Comparison of ENCODE assay signal across 26 cellular contexts in the genomic region with DNA sequence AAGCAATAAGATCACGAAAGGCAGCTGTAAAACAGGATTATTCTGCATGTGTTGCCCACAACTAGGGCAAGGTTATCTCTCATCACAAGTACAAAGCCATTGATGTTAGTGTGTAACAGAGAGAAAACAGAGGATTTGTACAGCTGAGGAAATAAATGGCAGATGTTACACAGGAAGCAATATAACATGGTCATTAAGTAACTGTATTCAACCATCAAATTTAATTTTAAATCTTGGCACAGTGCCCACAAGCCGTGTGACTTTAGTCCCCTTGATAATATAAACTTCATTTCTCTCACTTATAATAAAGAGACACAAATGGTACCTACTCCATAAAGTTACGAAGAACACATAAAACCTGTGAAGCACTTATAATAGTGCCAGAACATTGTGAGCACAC. TPM values are rescaled to one million over a fixed set of nuclear protein-coding genes. Genes with fewer than 3 reads are reported as not detected.
A peak's percentile ranks its signal among the peaks of the same experiment; 100 is the strongest.
DNase-seq lines count a peak whose midpoint lies in the region.
"Had no signal": no experiment of that assay in that cellular context is flagged by ENCODE, and none has a peak within 500 bp of the region (broad histone marks: within the 10 kb centered on the region; RNA-seq: fewer than 3 reads in every experiment).

No MANE protein-coding gene starts in this region.

- H3K27me3 Mint-ChIP-seq in activated T-helper 1 cell treated with anti-CD3 and anti-CD28 coated beads, Interleukin-12 subunit alpha, Interleukin-12 subunit beta, Interleukin-2, Interleukin-4 antibody, amounts not matched to agents 30 ng/mL and 10 ng/mL and 1 ng/mL, durations not matched to agents 14 hours and 24 hours and 36 hours (ENCODE audit: insufficient read depth): no peaks in the 10 kb centered on the region
- H3K27me3 Mint-ChIP-seq: activated naive CD8-positive, alpha-beta T cell treated with anti-CD3 and anti-CD28 coated beads, Interleukin-2, amount 10 ng/mL, durations not matched to agents 7 days and 5 days; dendritic cell treated with granulocyte-macrophage colony-stimulating factor and Interleukin-4, amounts not matched to agents 40 ng/mL and 50 ng/mL, for 4 days had no signal

- no peak overlapping the region for H3K4me3 ChIP-seq in SK-N-MC
- H3K4me3 ChIP-seq: esophagus squamous epithelium, gastrocnemius medialis, left ventricle myocardium inferior, upper lobe of right lung had no signal

- no peaks in the 10 kb centered on the region for H3K4me1 Mint-ChIP-seq in activated T-helper 1 cell treated with anti-CD3 and anti-CD28 coated beads, Interleukin-12 subunit alpha, Interleukin-12 subunit beta, Interleukin-2, Interleukin-4 antibody, amounts not matched to agents 30 ng/mL and 10 ng/mL and 1 ng/mL, durations not matched to agents 14 hours and 24 hours and 36 hours (ENCODE audit: low read depth)
- H3K4me1 Mint-ChIP-seq: activated naive CD8-positive, alpha-beta T cell treated with anti-CD3 and anti-CD28 coated beads, Interleukin-2, amount 10 ng/mL, durations not matched to agents 7 days and 5 days; naive thymus-derived CD4-positive, alpha-beta T cell had no signal

- no peaks in the 10 kb centered on the region for H3K9me3 Mint-ChIP-seq in activated T-helper 1 cell treated with anti-CD3 and anti-CD28 coated beads, Interleukin-12 subunit alpha, Interleukin-12 subunit beta, Interleukin-2, Interleukin-4 antibody, amounts not matched to agents 30 ng/mL and 10 ng/mL and 1 ng/mL, durations not matched to agents 14 hours and 24 hours and 36 hours
- H3K9me3 Mint-ChIP-seq: activated naive CD8-positive, alpha-beta T cell treated with anti-CD3 and anti-CD28 coated beads, Interleukin-2, amount 10 ng/mL, durations not matched to agents 7 days and 5 days; dendritic cell treated with granulocyte-macrophage colony-stimulating factor and Interleukin-4, amounts not matched to agents 40 ng/mL and 50 ng/mL, for 4 days; naive thymus-derived CD4-positive, alpha-beta T cell had no signal

- DNase-seq in COR-L47 (lab: John Stamatoyannopoulos, UW) (peak; percentile 82), NCI-H1105 (lab: John Stamatoyannopoulos, UW) (peak; percentile 63), NCI-H345 (lab: John Stamatoyannopoulos, UW) (peak; percentile 66), SK-N-MC (ENCODE audit: low read depth, low spot score) (peak; percentile 20), 8988T (no peak), T-helper 2 cell (no peak)
- DNase-seq in activated T-helper 1 cell treated with anti-CD3 and anti-CD28 coated beads, Interleukin-12 subunit alpha, Interleukin-12 subunit beta, Interleukin-2, Interleukin-4 antibody, amounts not matched to agents 30 ng/mL and 10 ng/mL and 1 ng/mL, durations not matched to agents 14 hours and 24 hours and 36 hours (ENCODE audit: low spot score): no peak
- DNase-seq: activated CD4-positive, alpha-beta T cell treated with anti-CD3 and anti-CD28 coated beads, Interleukin-2, amount 50 U/mL, for 48 hours; activated CD8-positive, alpha-beta memory T cell treated with anti-CD3 and anti-CD28 coated beads, Interleukin-2, amount 50 U/mL, for 48 hours; activated naive CD8-positive, alpha-beta T cell treated with anti-CD3 and anti-CD28 coated beads, Interleukin-2, amount 10 ng/mL, durations not matched to agents 7 days and 5 days; C1 segment of cervical spinal cord; central memory CD4-positive, alpha-beta T cell; esophagus squamous epithelium; gastrocnemius medialis; hippocampal formation; left ventricle myocardium inferior; naive thymus-derived CD4-positive, alpha-beta T cell; NCI-H1048; nucleus accumbens; SW 1271; upper lobe of right lung had no signal

- no peaks in the 10 kb centered on the region for H3K36me3 ChIP-seq in SK-N-MC (ENCODE audit: insufficient read depth, low read length)
- H3K36me3 ChIP-seq: esophagus squamous epithelium, gastrocnemius medialis, left ventricle myocardium inferior, upper lobe of right lung had no signal

- intact Hi-C loops in activated T-helper 1 cell treated with anti-CD3 and anti-CD28 coated beads, Interleukin-12 subunit alpha, Interleukin-12 subunit beta, Interleukin-2, Interleukin-4 antibody, amounts not matched to agents 30 ng/mL and 10 ng/mL and 1 ng/mL, durations not matched to agents 14 hours and 24 hours and 36 hours (cut with micrococcal nuclease): no loop called here

- no peak overlapping the region for H3K4me3 Mint-ChIP-seq in activated T-helper 1 cell treated with anti-CD3 and anti-CD28 coated beads, Interleukin-12 subunit alpha, Interleukin-12 subunit beta, Interleukin-2, Interleukin-4 antibody, amounts not matched to agents 30 ng/mL and 10 ng/mL and 1 ng/mL, durations not matched to agents 14 hours and 24 hours and 36 hours
- H3K4me3 Mint-ChIP-seq: activated naive CD8-positive, alpha-beta T cell treated with anti-CD3 and anti-CD28 coated beads, Interleukin-2, amount 10 ng/mL, durations not matched to agents 7 days and 5 days; dendritic cell treated with granulocyte-macrophage colony-stimulating factor and Interleukin-4, amounts not matched to agents 40 ng/mL and 50 ng/mL, for 4 days; naive thymus-derived CD4-positive, alpha-beta T cell had no signal

- no peaks in the 10 kb centered on the region for H3K36me3 Mint-ChIP-seq in activated T-helper 1 cell treated with anti-CD3 and anti-CD28 coated beads, Interleukin-12 subunit alpha, Interleukin-12 subunit beta, Interleukin-2, Interleukin-4 antibody, amounts not matched to agents 30 ng/mL and 10 ng/mL and 1 ng/mL, durations not matched to agents 14 hours and 24 hours and 36 hours (ENCODE audit: low read depth)
- H3K36me3 Mint-ChIP-seq: activated naive CD8-positive, alpha-beta T cell treated with anti-CD3 and anti-CD28 coated beads, Interleukin-2, amount 10 ng/mL, durations not matched to agents 7 days and 5 days; naive thymus-derived CD4-positive, alpha-beta T cell had no signal

- no peak overlapping the region for H3K9ac ChIP-seq in SK-N-MC (ENCODE audit: insufficient read length)

- no peaks in the 10 kb centered on the region for H3K9me3 ChIP-seq in SK-N-MC (ENCODE audit: low read depth, low read length)
- H3K9me3 ChIP-seq: esophagus squamous epithelium, gastrocnemius medialis, left ventricle myocardium inferior, upper lobe of right lung had no signal

- no peak overlapping the region for H3K27ac Mint-ChIP-seq in activated T-helper 1 cell treated with anti-CD3 and anti-CD28 coated beads, Interleukin-12 subunit alpha, Interleukin-12 subunit beta, Interleukin-2, Interleukin-4 antibody, amounts not matched to agents 30 ng/mL and 10 ng/mL and 1 ng/mL, durations not matched to agents 14 hours and 24 hours and 36 hours
- H3K27ac Mint-ChIP-seq: activated naive CD8-positive, alpha-beta T cell treated with anti-CD3 and anti-CD28 coated beads, Interleukin-2, amount 10 ng/mL, durations not matched to agents 7 days and 5 days; dendritic cell treated with granulocyte-macrophage colony-stimulating factor and Interleukin-4, amounts not matched to agents 40 ng/mL and 50 ng/mL, for 4 days; naive thymus-derived CD4-positive, alpha-beta T cell had no signal

- H3K27ac ChIP-seq in SK-N-MC: no peak overlapping the region
- H3K27ac ChIP-seq: esophagus squamous epithelium, gastrocnemius medialis, left ventricle myocardium inferior, upper lobe of right lung had no signal

RNA-seq across cellular contexts. Expression of gene OR51E2, which starts 17.3 kb away (rescaled TPM):
- not detected in 2 replicates for total RNA-seq in activated T-helper 1 cell treated with anti-CD3 and anti-CD28 coated beads, Interleukin-12 subunit alpha, Interleukin-12 subunit beta, Interleukin-2, Interleukin-4 antibody, amounts not matched to agents 30 ng/mL and 10 ng/mL and 1 ng/mL, durations not matched to agents 14 hours and 24 hours and 36 hours
- total RNA-seq: activated naive CD8-positive, alpha-beta T cell treated with anti-CD3 and anti-CD28 coated beads, Interleukin-2, amount 10 ng/mL, durations not matched to agents 7 days and 5 days; left ventricle myocardium inferior; naive thymus-derived CD4-positive, alpha-beta T cell; NCI-H460; pulmonary artery endothelial cell; upper lobe of right lung had no signal

RNA-seq across cellular contexts. Expression of gene MMP26, which starts 24.2 kb away (rescaled TPM):
- not detected in 2 replicates for total RNA-seq in activated T-helper 1 cell treated with anti-CD3 and anti-CD28 coated beads, Interleukin-12 subunit alpha, Interleukin-12 subunit beta, Interleukin-2, Interleukin-4 antibody, amounts not matched to agents 30 ng/mL and 10 ng/mL and 1 ng/mL, durations not matched to agents 14 hours and 24 hours and 36 hours
- total RNA-seq: activated naive CD8-positive, alpha-beta T cell treated with anti-CD3 and anti-CD28 coated beads, Interleukin-2, amount 10 ng/mL, durations not matched to agents 7 days and 5 days; astrocyte; esophagus squamous epithelium; gastrocnemius medialis; left ventricle myocardium inferior; naive thymus-derived CD4-positive, alpha-beta T cell; NCI-H460; pulmonary artery endothelial cell; subcutaneous adipose tissue; upper lobe of right lung had no signal

RNA-seq across cellular contexts. Expression of gene OR51E1, which starts 36.6 kb away (rescaled TPM):
- not detected in 2 replicates for total RNA-seq in activated T-helper 1 cell treated with anti-CD3 and anti-CD28 coated beads, Interleukin-12 subunit alpha, Interleukin-12 subunit beta, Interleukin-2, Interleukin-4 antibody, amounts not matched to agents 30 ng/mL and 10 ng/mL and 1 ng/mL, durations not matched to agents 14 hours and 24 hours and 36 hours
- total RNA-seq: activated naive CD8-positive, alpha-beta T cell treated with anti-CD3 and anti-CD28 coated beads, Interleukin-2, amount 10 ng/mL, durations not matched to agents 7 days and 5 days; astrocyte; naive thymus-derived CD4-positive, alpha-beta T cell; NCI-H460; pulmonary artery endothelial cell; upper lobe of right lung had no signal

RNA-seq across cellular contexts. Expression of gene OR51D1, which starts 43.1 kb away (rescaled TPM):
- total RNA-seq in activated T-helper 1 cell treated with anti-CD3 and anti-CD28 coated beads, Interleukin-12 subunit alpha, Interleukin-12 subunit beta, Interleukin-2, Interleukin-4 antibody, amounts not matched to agents 30 ng/mL and 10 ng/mL and 1 ng/mL, durations not matched to agents 14 hours and 24 hours and 36 hours: not detected in 2 replicates
- total RNA-seq: activated naive CD8-positive, alpha-beta T cell treated with anti-CD3 and anti-CD28 coated beads, Interleukin-2, amount 10 ng/mL, durations not matched to agents 7 days and 5 days; astrocyte; esophagus squamous epithelium; gastrocnemius medialis; left ventricle myocardium inferior; naive thymus-derived CD4-positive, alpha-beta T cell; NCI-H460; pulmonary artery endothelial cell; subcutaneous adipose tissue; upper lobe of right lung had no signal

Comparison
In these comparisons a context has a peak if more than half of its experiments do, and no peak if none do; other contexts are left out.
1. DNase-seq: peak in COR-L47 (single experiment), NCI-H1105 (single experiment), NCI-H345 (single experiment) and SK-N-MC (single experiment); none in activated T-helper 1 cell treated with anti-CD3 and anti-CD28 coated beads, Interleukin-12 subunit alpha, Interleukin-12 subunit beta, Interleukin-2, Interleukin-4 antibody, amounts not matched to agents 30 ng/mL and 10 ng/mL and 1 ng/mL, durations not matched to agents 14 hours and 24 hours and 36 hours (single experiment), 8988T (single experiment) and T-helper 2 cell (0 of 5).